In the genomic region with DNA sequence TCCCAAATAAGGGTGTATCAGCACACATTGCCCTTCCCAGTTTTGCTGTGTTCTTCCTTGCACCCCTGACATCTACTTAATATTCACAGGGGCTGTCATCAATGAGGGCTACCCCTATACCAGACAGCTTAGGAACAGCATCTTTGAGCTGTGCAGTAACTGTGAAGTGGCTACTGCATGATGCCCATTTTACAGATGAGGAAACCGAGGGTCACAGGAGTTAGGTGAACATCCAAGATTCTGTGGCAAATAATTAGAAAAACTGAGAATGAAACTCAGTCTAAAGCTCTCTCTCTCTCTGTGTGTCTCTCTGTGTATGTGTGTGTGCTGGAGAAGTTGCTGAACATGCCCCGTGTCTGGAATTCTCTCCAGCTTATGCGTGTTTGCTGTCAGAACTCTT, we compare ENCODE assay signal across 24 cellular contexts.
DNase-seq lines count a peak whose midpoint lies in the region; ATAC-seq, FAIRE-seq and TF ChIP-seq lines count a peak whose summit lies in the region.
"Had no signal": no experiment of that assay in that cellular context is flagged by ENCODE, and none has a peak within 500 bp of the region (broad histone marks: within the 10 kb centered on the region; RNA-seq: fewer than 3 reads in every experiment).

No MANE protein-coding gene starts in this region.

- H3K9me3 Mint-ChIP-seq in stimulated activated naive CD8-positive, alpha-beta T cell treated with anti-CD3 and anti-CD28 coated beads, Interleukin-15, amount 100 ng/mL, for 72 hours, result no peaks in the 10 kb centered on the region
- peaks cover 5% of the 10 kb centered on the region for H3K9me3 Mint-ChIP-seq in mesothelial cell of epicardium
- H3K9me3 Mint-ChIP-seq: CD4-positive, alpha-beta T cell; CD8-positive, alpha-beta T cell had no signal

- peaks cover 25% of the 10 kb centered on the region for H3K27me3 Mint-ChIP-seq in stimulated activated naive CD8-positive, alpha-beta T cell treated with anti-CD3 and anti-CD28 coated beads, Interleukin-15, amount 100 ng/mL, for 72 hours
- no peaks in the 10 kb centered on the region for H3K27me3 Mint-ChIP-seq in mesothelial cell of epicardium (ENCODE audit: low read depth)
- peaks cover 30% of the 10 kb centered on the region for H3K27me3 Mint-ChIP-seq in T-helper 17 cell
- H3K27me3 Mint-ChIP-seq: CD4-positive, alpha-beta T cell had no signal

- FAIRE-seq in K562 (lab: Jason Lieb, UNC), result no peak
- FAIRE-seq: A204.1, D721Med, GM12878, GM12892, GM18507 had no signal

- H3K9me3 ChIP-seq in K562 (replicated peaks; ENCODE audit: control insufficient read depth, insufficient read depth, low read depth, low read length), result no peaks in the 10 kb centered on the region
- no peaks in the 10 kb centered on the region for H3K9me3 ChIP-seq in T-helper 17 cell (ENCODE audit: control insufficient read depth, low read length, poor library complexity, severe bottlenecking)
- H3K9me3 ChIP-seq: BLaER1 treated with 17β-estradiol and CSF1 and Interleukin-3, amounts not matched to agents 10 nM and 100 nM; Caco-2 had no signal

- H3K4me2 ChIP-seq in K562 (ENCODE audit: insufficient read depth, low read length), result no peak overlapping the region

- H3K27ac ChIP-seq in K562 (ENCODE audit: extremely low read depth, low read depth, low read length), result no peak overlapping the region
- H3K27ac ChIP-seq: BLaER1 treated with 17β-estradiol and CSF1 and Interleukin-3, amounts not matched to agents 10 nM and 100 nM; C4-2B had no signal

- no peaks in the 10 kb centered on the region for H3K36me3 ChIP-seq in K562 (ENCODE audit: control insufficient read depth, insufficient read depth, low read length)
- H3K36me3 ChIP-seq: BLaER1 treated with 17β-estradiol and CSF1 and Interleukin-3, amounts not matched to agents 10 nM and 100 nM had no signal

- no peak for TF ChIP-seq RAD21 in K562 (CRISPR knock-in tag; conservative IDR thresholded peaks at IDR 0.05 in 1 of 2, IDR thresholded peaks at IDR 0.05 in 1 of 2)

- peaks cover 6% of the 10 kb centered on the region for H3K4me1 Mint-ChIP-seq in stimulated activated naive CD8-positive, alpha-beta T cell treated with anti-CD3 and anti-CD28 coated beads, Interleukin-15, amount 100 ng/mL, for 72 hours
- H3K4me1 Mint-ChIP-seq in mesothelial cell of epicardium (peaks cover 78% of the 10 kb centered on the region), T-helper 17 cell (peaks cover 15% of the 10 kb centered on the region)

- H4K20me1 ChIP-seq in K562 (replicated peaks; ENCODE audit: control insufficient read depth, insufficient read depth, low read length), result no peaks in the 10 kb centered on the region
- H4K20me1 ChIP-seq: BLaER1 treated with 17β-estradiol and CSF1 and Interleukin-3, amounts not matched to agents 10 nM and 100 nM had no signal

- peak; percentile 9 for ATAC-seq in stimulated activated naive CD8-positive, alpha-beta T cell treated with anti-CD3 and anti-CD28 coated beads, Interleukin-15, amount 100 ng/mL, for 72 hours
- ATAC-seq in stimulated activated naive CD8-positive, alpha-beta T cell treated with anti-CD3 and anti-CD28 coated beads, Interleukin-15, Interleukin-2, amounts not matched to agents 100 U/mL and 50 U/mL, for 24 hours, result no peak
- ATAC-seq in K562 (no peak), T-helper 17 cell (no peak)
- ATAC-seq: CD8-positive, alpha-beta T cell; GM12878 had no signal

- H3K36me3 Mint-ChIP-seq in mesothelial cell of epicardium (peaks cover 10% of the 10 kb centered on the region), T-helper 17 cell (ENCODE audit: low read depth) (peaks cover 5% of the 10 kb centered on the region)
- H3K36me3 Mint-ChIP-seq: CD8-positive, alpha-beta T cell had no signal

- POLR2A ChIA-PET in K562 (lab: Yijun Ruan, JAX), result interaction anchor here (0.6 to 0.8 kb wide), 2 partner anchors 11 to 186 kb away, joined by 3 to 4 read pairs; no protein-coding TSS in a partner anchor

- no peaks in the 10 kb centered on the region for H3K79me2 ChIP-seq in K562 (ENCODE audit: control insufficient read depth, insufficient read depth, low read length)

- H3K9ac ChIP-seq in K562 (ENCODE audit: insufficient read depth in 1 of 2, low read depth in 2 of 2, low read length in 2 of 2), result no peak overlapping the region
- H3K9ac ChIP-seq: BLaER1 treated with 17β-estradiol and CSF1 and Interleukin-3, amounts not matched to agents 10 nM and 100 nM had no signal

- intact Hi-C loops in K562 (cut with micrococcal nuclease), result no loop called here

- TF ChIP-seq POLR2A in K562 (conservative IDR thresholded peaks at IDR 0.05), result no peak

- BruUV-seq in K562 (replicated peaks; lab: Mats Ljungman, UMichigan), result no TSS peak

- peaks cover 1 to 31% of the 10 kb centered on the region in 2 experiments; a peak in 2 of 5 replicates for H3K27me3 ChIP-seq in K562 (ENCODE audit: control insufficient read depth in 2 of 2, insufficient read depth in 2 of 2, low read length in 2 of 2)
- H3K27me3 ChIP-seq: BLaER1 treated with 17β-estradiol and CSF1 and Interleukin-3, amounts not matched to agents 10 nM and 100 nM had no signal

- H3K27ac Mint-ChIP-seq in stimulated activated naive CD8-positive, alpha-beta T cell treated with anti-CD3 and anti-CD28 coated beads, Interleukin-15, amount 100 ng/mL, for 72 hours, result peak overlapping the region in 1 of 2 donors; percentile 79
- peak overlapping the region; percentile 89 for H3K27ac Mint-ChIP-seq in mesothelial cell of epicardium
- H3K27ac Mint-ChIP-seq in T-helper 17 cell, result no peak overlapping the region
- H3K27ac Mint-ChIP-seq: B cell; CD4-positive, alpha-beta T cell; CD8-positive, alpha-beta T cell had no signal

- H2AFZ ChIP-seq in K562 (ENCODE audit: low read depth, low read length), result no peak overlapping the region

- no peak for DNase-seq in stimulated activated naive CD8-positive, alpha-beta T cell treated with anti-CD3 and anti-CD28 coated beads, Interleukin-15, amount 100 ng/mL, for 72 hours
- DNase-seq in stimulated activated naive CD8-positive, alpha-beta T cell treated with anti-CD3 and anti-CD28 coated beads, Interleukin-15, Interleukin-2, amounts not matched to agents 100 U/mL and 50 U/mL, for 24 hours, result no peak
- no peak for DNase-seq in K562 (ENCODE audit: extremely low read depth in 1 of 4, low spot score in 3 of 4)
- DNase-seq in mesothelial cell of epicardium (ENCODE audit: low spot score in 2 of 2, unreplicated experiment in 2 of 2), result no peak
- DNase-seq in T-helper 17 cell, result no peak
- no peak for DNase-seq in hippocampal formation (lab: John Stamatoyannopoulos, UW)
- DNase-seq: 8988T; ACHN; AML-193; Caco-2; Calu3; CD4-positive, alpha-beta T cell; CD8-positive, alpha-beta T cell; DMS79 treated with DMSO at 0.1 percent for 48 hours; EL; GDM1 had no signal

- H3K4me3 Mint-ChIP-seq in stimulated activated naive CD8-positive, alpha-beta T cell treated with anti-CD3 and anti-CD28 coated beads, Interleukin-15, amount 100 ng/mL, for 72 hours, result no peak overlapping the region
- H3K4me3 Mint-ChIP-seq in mesothelial cell of epicardium (no peak overlapping the region), T-helper 17 cell (no peak overlapping the region)
- H3K4me3 Mint-ChIP-seq: B cell; CD4-positive, alpha-beta T cell; CD8-positive, alpha-beta T cell had no signal

- CTCF ChIA-PET in K562 (lab: Yijun Ruan, JAX; ENCODE audit: low intra/inter-chr PET ratio), result no interaction called here

- H3K4me3 ChIP-seq in K562, result no peak overlapping the region
- H3K4me3 ChIP-seq: BLaER1 treated with 17β-estradiol and CSF1 and Interleukin-3, amounts not matched to agents 10 nM and 100 nM; GM12878 had no signal

- WGBS in K562 (ENCODE audit: insufficient coverage, low coverage, missing lambda C conversion rate), result 0% methylated on average over 3 of the region's 3 CpGs

- no peaks in the 10 kb centered on the region for H3K4me1 ChIP-seq in K562 (replicated peaks in 1 of 2; ENCODE audit: control insufficient read depth in 2 of 2, insufficient read depth in 2 of 2, low read length in 2 of 2)
- H3K4me1 ChIP-seq: Caco-2 had no signal

- in situ Hi-C loops in K562 (cut with MboI), result no loop called here

- TF ChIP-seq CTCF in K562 (IDR thresholded peaks at IDR 0.05 in 2 of 3, conservative IDR thresholded peaks at IDR 0.05 in 1 of 3; ENCODE audit: insufficient read depth in 2 of 3, low read depth in 1 of 3, low read length in 3 of 3) (no peak), mesothelial cell of epicardium (IDR thresholded peaks at IDR 0.05; ENCODE audit: unreplicated experiment) (no peak)

- TF ChIP-seq EP300 in K562 (IDR thresholded peaks at IDR 0.05; ENCODE audit: low read length), result no peak

- H3K9me1 ChIP-seq in K562 (ENCODE audit: control insufficient read depth, insufficient read depth, low read length), result no peaks in the 10 kb centered on the region

TF ChIP-seq in K562, 482 proteins besides CTCF, POLR2A, EP300 and RAD21:
- peak; percentile 65 for TF ChIP-seq RBM25 (IDR thresholded peaks at IDR 0.05; ENCODE audit: low read depth, low read length, severe bottlenecking)
- TF ChIP-seq ZNF707 (CRISPR knock-in tag; conservative IDR thresholded peaks at IDR 0.05), result no peak
TF ChIP-seq in K562: peak in this region for 1.
